Comparison of ENCODE assay signal across 26 cellular contexts in genomic region chr3:25589104-25589782, GRCh38.
A peak's percentile ranks its signal among the peaks of the same experiment; 100 is the strongest.
DNase-seq lines count a peak whose midpoint lies in the region; ATAC-seq, FAIRE-seq and TF ChIP-seq lines count a peak whose summit lies in the region.
"Had no signal": no experiment of that assay in that cellular context is flagged by ENCODE, and none has a peak within 500 bp of the region (broad histone marks: within the 10 kb centered on the region; RNA-seq: fewer than 3 reads in every experiment).

No MANE protein-coding gene starts in this region.

- CTCF ChIA-PET in A549 (lab: Yijun Ruan, JAX), result interaction anchor here (0.5 to 1.5 kb wide), 2 partner anchors 141 to 314 kb away, joined by 3 read pairs; no protein-coding TSS in a partner anchor

- H3K9me3 Mint-ChIP-seq in mesothelial cell of epicardium, result peaks cover 7% of the 10 kb centered on the region
- H3K9me3 Mint-ChIP-seq: activated CD4-positive, alpha-beta T cell treated with anti-CD3 and anti-CD28 coated beads, Interleukin-2, amount 10 ng/mL, durations not matched to agents 24 days and 14 days; activated naive CD4-positive, alpha-beta T cell treated with anti-CD3 and anti-CD28 coated beads, Interleukin-2, amount 10 ng/mL, durations not matched to agents 7 days and 5 days; activated T-helper 1 cell treated with anti-CD3 and anti-CD28 coated beads, Interleukin-12 subunit alpha, Interleukin-12 subunit beta, Interleukin-2, Interleukin-4 antibody, amounts not matched to agents 30 ng/mL and 10 ng/mL and 1 ng/mL, durations not matched to agents 14 hours and 24 hours and 36 hours; type B pancreatic cell had no signal

- H3K27me3 Mint-ChIP-seq in mesothelial cell of epicardium (ENCODE audit: low read depth), result no peaks in the 10 kb centered on the region
- H3K27me3 Mint-ChIP-seq: activated CD4-positive, alpha-beta T cell treated with anti-CD3 and anti-CD28 coated beads, Interleukin-2, amount 10 ng/mL, durations not matched to agents 24 days and 14 days; activated naive CD4-positive, alpha-beta T cell treated with anti-CD3 and anti-CD28 coated beads, Interleukin-2, amount 10 ng/mL, durations not matched to agents 7 days and 5 days; progenitor cell of endocrine pancreas had no signal

- peaks cover 43% of the 10 kb centered on the region for H3K4me1 Mint-ChIP-seq in mesothelial cell of epicardium
- H3K4me1 Mint-ChIP-seq: activated naive CD4-positive, alpha-beta T cell treated with anti-CD3 and anti-CD28 coated beads, Interleukin-2, amount 10 ng/mL, durations not matched to agents 7 days and 5 days had no signal

- no peak for FAIRE-seq in A549 (lab: Jason Lieb, UNC)
- FAIRE-seq: endothelial cell of umbilical vein, GM12892 had no signal

- peaks cover 40% of the 10 kb centered on the region for H3K36me3 Mint-ChIP-seq in mesothelial cell of epicardium
- H3K36me3 Mint-ChIP-seq: activated naive CD4-positive, alpha-beta T cell treated with anti-CD3 and anti-CD28 coated beads, Interleukin-2, amount 10 ng/mL, durations not matched to agents 7 days and 5 days had no signal

- H3K27ac ChIP-seq in A549, result peak overlapping the region; percentile 91
- H3K27ac ChIP-seq: HL-60, left lung, WERI-Rb-1 had no signal

- TF ChIP-seq POLR2A in A549 (IDR thresholded peaks at IDR 0.05; ENCODE audit: low read length), result no peak

- TF ChIP-seq CTCF in A549 (IDR thresholded peaks at IDR 0.05) (no peak), epithelial cell of esophagus (IDR thresholded peaks at IDR 0.05; ENCODE audit: insufficient read depth, low read depth, low read length, missing control alignments) (no peak), mesothelial cell of epicardium (IDR thresholded peaks at IDR 0.05; ENCODE audit: unreplicated experiment) (no peak)

- peak in 1 of 2 experiments; percentile 29 for DNase-seq in A549 (ENCODE audit: low read depth in 1 of 2, low spot score in 1 of 2)
- peak; percentile 35 for DNase-seq in HT1080 (ENCODE audit: low read depth)
- DNase-seq in epithelial cell of esophagus (ENCODE audit: low read depth), result peak; percentile 26
- DNase-seq in mesothelial cell of epicardium (ENCODE audit: low spot score in 2 of 2, unreplicated experiment in 2 of 2), result no peak
- DNase-seq in kidney tubule cell (ENCODE audit: low spot score), result no peak
- no peak for DNase-seq in NCI-H1092 treated with DMSO at 0.1 percent for 48 hours (lab: John Stamatoyannopoulos, UW)
- no peak for DNase-seq in hippocampal formation (lab: John Stamatoyannopoulos, UW)
- DNase-seq: ACHN; activated CD4-positive, alpha-beta T cell treated with anti-CD3 and anti-CD28 coated beads, Interleukin-2, amount 10 ng/mL, durations not matched to agents 24 days and 14 days; activated naive CD4-positive, alpha-beta T cell treated with anti-CD3 and anti-CD28 coated beads, Interleukin-2, amount 10 ng/mL, durations not matched to agents 7 days and 5 days; Caco-2; DND-41; left lung; NCI-H1417; NCI-H2081 treated with DMSO at 0.1 percent for 48 hours; NCI-H82; T-helper 9 cell; WERI-Rb-1 had no signal

- H3K9me3 ChIP-seq in A549, result no peaks in the 10 kb centered on the region
- H3K9me3 ChIP-seq: Caco-2, left lung had no signal

- H3K4me1 ChIP-seq in A549, result peaks cover 61% of the 10 kb centered on the region

- 87% methylated on average over 4 of the region's 4 CpGs for WGBS in A549 (ENCODE audit: missing lambda C conversion rate)

- H3K4me2 ChIP-seq in A549, result peak overlapping the region; percentile 27; the same call in 1 of the 3 replicates

- ATAC-seq in A549 (no peak), GM21825 (IDR thresholded peaks at IDR 0.05; ENCODE audit: unreplicated experiment) (no peak)
- ATAC-seq: HCT116, left lung had no signal

- H3K4me3 ChIP-seq in A549, result no peak overlapping the region
- H3K4me3 ChIP-seq in epithelial cell of esophagus (ENCODE audit: low read length), result no peak overlapping the region
- H3K4me3 ChIP-seq: left lung had no signal

- POLR2A ChIA-PET in A549 (lab: Yijun Ruan, JAX), result no interaction called here

- H3K27ac Mint-ChIP-seq in mesothelial cell of epicardium, result peak overlapping the region; percentile 37
- H3K27ac Mint-ChIP-seq: activated CD4-positive, alpha-beta T cell treated with anti-CD3 and anti-CD28 coated beads, Interleukin-2, amount 10 ng/mL, durations not matched to agents 24 days and 14 days; activated naive CD4-positive, alpha-beta T cell treated with anti-CD3 and anti-CD28 coated beads, Interleukin-2, amount 10 ng/mL, durations not matched to agents 7 days and 5 days; activated T-helper 1 cell treated with anti-CD3 and anti-CD28 coated beads, Interleukin-12 subunit alpha, Interleukin-12 subunit beta, Interleukin-2, Interleukin-4 antibody, amounts not matched to agents 30 ng/mL and 10 ng/mL and 1 ng/mL, durations not matched to agents 14 hours and 24 hours and 36 hours; progenitor cell of endocrine pancreas; type B pancreatic cell had no signal

- no peak for TF ChIP-seq RAD21 in A549 (conservative IDR thresholded peaks at IDR 0.05 in 1 of 2, IDR thresholded peaks at IDR 0.05 in 1 of 2)

- no peak for TF ChIP-seq EP300 in A549 (IDR thresholded peaks at IDR 0.05)

- no peak overlapping the region for H3K4me3 Mint-ChIP-seq in mesothelial cell of epicardium
- H3K4me3 Mint-ChIP-seq: activated CD4-positive, alpha-beta T cell treated with anti-CD3 and anti-CD28 coated beads, Interleukin-2, amount 10 ng/mL, durations not matched to agents 24 days and 14 days; activated naive CD4-positive, alpha-beta T cell treated with anti-CD3 and anti-CD28 coated beads, Interleukin-2, amount 10 ng/mL, durations not matched to agents 7 days and 5 days; activated T-helper 1 cell treated with anti-CD3 and anti-CD28 coated beads, Interleukin-12 subunit alpha, Interleukin-12 subunit beta, Interleukin-2, Interleukin-4 antibody, amounts not matched to agents 30 ng/mL and 10 ng/mL and 1 ng/mL, durations not matched to agents 14 hours and 24 hours and 36 hours; type B pancreatic cell had no signal

TF ChIP-seq in A549, 52 proteins besides CTCF, POLR2A, EP300 and RAD21:
- 0 out of 2 replicates have a peak, but pooled peaks have one; percentile 26 for TF ChIP-seq FOSL2 (IDR thresholded peaks at IDR 0.05)
- TF ChIP-seq FOSL2 (CRISPR knock-in tag; IDR thresholded peaks at IDR 0.05), result peak; percentile 47
- TF ChIP-seq SREBF2 (IDR thresholded peaks at IDR 0.05), result no peak
TF ChIP-seq in A549: peak in this region for 1.

Comparison
In these comparisons a context has a peak if more than half of its experiments do, and no peak if none do; other contexts are left out.
1. DNase-seq: peak in HT1080 (single experiment) and epithelial cell of esophagus (single experiment); none in mesothelial cell of epicardium (0 of 2), kidney tubule cell (single experiment), NCI-H1092 treated with DMSO at 0.1 percent for 48 hours (single experiment) and hippocampal formation (0 of 2).